ENCODE assay signal across 25 cellular contexts in genomic region chr3:99484871-99485270, GRCh38.
DNase-seq lines count a peak whose midpoint lies in the region; FAIRE-seq and TF ChIP-seq lines count a peak whose summit lies in the region.
"Had no signal": no experiment of that assay in that cellular context is flagged by ENCODE, and none has a peak within 500 bp of the region (broad histone marks: within the 10 kb centered on the region; RNA-seq: fewer than 3 reads in every experiment).

No MANE protein-coding gene starts in this region.

- H3K4me3 ChIP-seq in brain microvascular endothelial cell (ENCODE audit: low read depth, low read length), result no peak overlapping the region
- H3K4me3 ChIP-seq in mesenchymal stem cell (ENCODE audit: insufficient read depth in 1 of 2, low read depth in 1 of 2, low read length in 2 of 2), result no peak overlapping the region
- H3K4me3 ChIP-seq: prostate gland, skin epidermis had no signal

- H3K36me3 Mint-ChIP-seq in progenitor cell of endocrine pancreas (ENCODE audit: insufficient read depth), result no peaks in the 10 kb centered on the region
- no peaks in the 10 kb centered on the region for H3K36me3 Mint-ChIP-seq in mesothelial cell of epicardium
- H3K36me3 Mint-ChIP-seq: IgD-negative memory B cell, type B pancreatic cell had no signal

- no peaks in the 10 kb centered on the region for H3K27me3 ChIP-seq in brain microvascular endothelial cell (replicated peaks)
- no peaks in the 10 kb centered on the region for H3K27me3 ChIP-seq in mesenchymal stem cell (ENCODE audit: control insufficient read depth in 1 of 2, insufficient read depth in 1 of 2, low read length in 2 of 2)
- H3K27me3 ChIP-seq: foreskin keratinocyte had no signal

- H3K9me3 ChIP-seq in mesenchymal stem cell (ENCODE audit: control insufficient read depth, low read length), result peaks cover 17% of the 10 kb centered on the region
- H3K9me3 ChIP-seq: prostate gland had no signal

- H3K27ac ChIP-seq in brain microvascular endothelial cell (no peak overlapping the region), mesenchymal stem cell (ENCODE audit: low read length, poor library complexity, severe bottlenecking) (no peak overlapping the region)
- H3K27ac ChIP-seq: foreskin keratinocyte, prostate gland, skin epidermis had no signal

- no peak overlapping the region for H2BK120ac ChIP-seq in mesenchymal stem cell (ENCODE audit: low read depth, low read length)

- no peak for DNase-seq in GM12892 (ENCODE audit: insufficient read length)
- DNase-seq in RPMI7951 (ENCODE audit: low read depth), result peak; percentile 62
- DNase-seq in brain microvascular endothelial cell, result peak; percentile 56
- DNase-seq in mesenchymal stem cell, result peak; percentile 42
- no peak for DNase-seq in DMS 273 (lab: John Stamatoyannopoulos, UW; ENCODE audit: unreplicated experiment)
- DNase-seq in activated effector memory CD4-positive, alpha-beta T cell treated with Interleukin-2 at 50 U/mL for 16 hours, result no peak
- DNase-seq in progenitor cell of endocrine pancreas (ENCODE audit: low spot score, unreplicated experiment), result no peak
- no peak for DNase-seq in mesothelial cell of epicardium (ENCODE audit: low spot score in 2 of 2, unreplicated experiment in 2 of 2)
- DNase-seq: activated CD4-positive, alpha-beta T cell treated with anti-CD3 and anti-CD28 coated beads, Interleukin-2, amount 50 U/mL, for 4 hours; activated gamma-delta T cell treated with Interleukin-2 at 50 U/mL for 16 hours; Caco-2; foreskin keratinocyte; naive thymus-derived CD8-positive, alpha-beta T cell; NCI-H1092; NCI-H2081 treated with DMSO at 0.1 percent for 48 hours; NCI-H510A; stimulated activated CD4-positive, alpha-beta T cell treated with anti-CD3 and anti-CD28 coated beads, Interleukin-2, amount 100 ng/mL, for 48 hours; stimulated activated naive CD8-positive, alpha-beta T cell treated with anti-CD3 and anti-CD28 coated beads, Interleukin-15, amount 100 ng/mL, for 72 hours; T-helper 1 cell had no signal

- H3K18ac ChIP-seq in mesenchymal stem cell (ENCODE audit: low read depth in 1 of 2, low read length in 2 of 2), result peak overlapping the region in 1 of 2 experiments; percentile 69

- peak overlapping the region; percentile 67 for H4K91ac ChIP-seq in mesenchymal stem cell (ENCODE audit: low read length)

- in situ Hi-C loops in brain microvascular endothelial cell (cut with HindIII; ENCODE audit: low pct_ligation_motif_present, low sequenced_read_pairs), result no loop called here

- no peak overlapping the region for H3K4me3 Mint-ChIP-seq in progenitor cell of endocrine pancreas (ENCODE audit: low read depth)
- H3K4me3 Mint-ChIP-seq in mesothelial cell of epicardium, result no peak overlapping the region
- H3K4me3 Mint-ChIP-seq: IgD-negative memory B cell; naive thymus-derived CD8-positive, alpha-beta T cell; stimulated activated naive CD8-positive, alpha-beta T cell treated with anti-CD3 and anti-CD28 coated beads, Interleukin-15, amount 100 ng/mL, for 72 hours; type B pancreatic cell had no signal

- no peak overlapping the region for H3K23ac ChIP-seq in mesenchymal stem cell (ENCODE audit: low read length in 2 of 2)

- TF ChIP-seq POLR2A in GM12892 (IDR thresholded peaks at IDR 0.05; ENCODE audit: low read depth, low read length), result no peak

- H3K36me3 ChIP-seq in brain microvascular endothelial cell (replicated peaks), result no peaks in the 10 kb centered on the region
- peaks cover 0 to 3% of the 10 kb centered on the region in 2 experiments for H3K36me3 ChIP-seq in mesenchymal stem cell (ENCODE audit: control insufficient read depth in 1 of 2, insufficient read depth in 2 of 2, low read depth in 1 of 2, low read length in 2 of 2)
- H3K36me3 ChIP-seq: prostate gland had no signal

- H2BK15ac ChIP-seq in mesenchymal stem cell (ENCODE audit: low read depth, poor library complexity, severe bottlenecking), result no peak overlapping the region

- peak overlapping the region; percentile 57 for H4K8ac ChIP-seq in mesenchymal stem cell (ENCODE audit: low read length)

- peak; percentile 44 for FAIRE-seq in GM12892 (lab: Jason Lieb, UNC)
- FAIRE-seq: colon, endometrium had no signal

- peak overlapping the region in 1 of 2 experiments; percentile 27 for H3K4ac ChIP-seq in mesenchymal stem cell (ENCODE audit: low read depth in 1 of 2, low read length in 2 of 2)

- no peak overlapping the region for H3K9ac ChIP-seq in mesenchymal stem cell (ENCODE audit: low read length)

- H3K4me1 Mint-ChIP-seq in progenitor cell of endocrine pancreas (ENCODE audit: low read depth), result no peaks in the 10 kb centered on the region
- no peaks in the 10 kb centered on the region for H3K4me1 Mint-ChIP-seq in mesothelial cell of epicardium
- H3K4me1 Mint-ChIP-seq: naive thymus-derived CD8-positive, alpha-beta T cell; stimulated activated naive CD8-positive, alpha-beta T cell treated with anti-CD3 and anti-CD28 coated beads, Interleukin-15, amount 100 ng/mL, for 72 hours had no signal

- H3K27ac Mint-ChIP-seq in progenitor cell of endocrine pancreas (no peak overlapping the region), mesothelial cell of epicardium (no peak overlapping the region)
- H3K27ac Mint-ChIP-seq: IgD-negative memory B cell; naive thymus-derived CD8-positive, alpha-beta T cell; stimulated activated naive CD8-positive, alpha-beta T cell treated with anti-CD3 and anti-CD28 coated beads, Interleukin-15, amount 100 ng/mL, for 72 hours; type B pancreatic cell had no signal

- no peak overlapping the region for H3K14ac ChIP-seq in mesenchymal stem cell (ENCODE audit: low read length in 2 of 2)

- no peak overlapping the region for H2BK5ac ChIP-seq in mesenchymal stem cell (ENCODE audit: low read depth, low read length, poor library complexity, severe bottlenecking)

- H3K27me3 Mint-ChIP-seq in progenitor cell of endocrine pancreas, result no peaks in the 10 kb centered on the region
- H3K27me3 Mint-ChIP-seq in mesothelial cell of epicardium (ENCODE audit: low read depth), result no peaks in the 10 kb centered on the region
- H3K27me3 Mint-ChIP-seq: IgD-negative memory B cell; stimulated activated naive CD8-positive, alpha-beta T cell treated with anti-CD3 and anti-CD28 coated beads, Interleukin-15, amount 100 ng/mL, for 72 hours had no signal

- no peak overlapping the region for H2AFZ ChIP-seq in mesenchymal stem cell (ENCODE audit: low read depth, low read length)

- H2BK12ac ChIP-seq in mesenchymal stem cell (ENCODE audit: low read length in 2 of 2), result peak overlapping the region; percentile 45 to 65

- no peaks in the 10 kb centered on the region for H3K4me1 ChIP-seq in mesenchymal stem cell (ENCODE audit: control insufficient read depth, insufficient read depth, low read depth, low read length)
- H3K4me1 ChIP-seq: Caco-2, foreskin keratinocyte, prostate gland had no signal

- TF ChIP-seq CTCF in brain microvascular endothelial cell (IDR thresholded peaks at IDR 0.05; ENCODE audit: low read depth, low read length, missing control alignments), result no peak
- TF ChIP-seq CTCF in progenitor cell of endocrine pancreas (IDR thresholded peaks at IDR 0.05; ENCODE audit: unreplicated experiment), result no peak
- no peak for TF ChIP-seq CTCF in mesothelial cell of epicardium (IDR thresholded peaks at IDR 0.05; ENCODE audit: unreplicated experiment)

- H3K4me2 ChIP-seq in mesenchymal stem cell (ENCODE audit: low read length, poor library complexity, severe bottlenecking), result no peak overlapping the region

- H2AK5ac ChIP-seq in mesenchymal stem cell (ENCODE audit: low read length, severe bottlenecking), result no peak overlapping the region

- H3K79me1 ChIP-seq in mesenchymal stem cell (replicated peaks; ENCODE audit: low read length, poor library complexity, severe bottlenecking), result peaks cover 1% of the 10 kb centered on the region

- H3K9me3 Mint-ChIP-seq in progenitor cell of endocrine pancreas (ENCODE audit: low read depth) (peaks cover 19% of the 10 kb centered on the region), mesothelial cell of epicardium (peaks cover 27% of the 10 kb centered on the region)

Comparison
In these comparisons a context has a peak if more than half of its experiments do, and no peak if none do; other contexts are left out.
1. DNase-seq: peak in RPMI7951 (single experiment), brain microvascular endothelial cell (single experiment) and mesenchymal stem cell (single experiment); none in GM12892 (single experiment), DMS 273 (single experiment), activated effector memory CD4-positive, alpha-beta T cell treated with Interleukin-2 at 50 U/mL for 16 hours (single experiment), progenitor cell of endocrine pancreas (single experiment) and mesothelial cell of epicardium (0 of 2).